In genomic region chr7:40649247-40649646, GRCh38 we compare ENCODE assay signal across 3 cellular contexts.
"Had no signal": no experiment of that assay in that cellular context is flagged by ENCODE, and none has a peak within 500 bp of the region (broad histone marks: within the 10 kb centered on the region; RNA-seq: fewer than 3 reads in every experiment).

No MANE protein-coding gene starts in this region.

- ATAC-seq: GM12878 had no signal

- DNase-seq: GDM1, GF-D8 had no signal
